ENCODE assay signal across 34 cellular contexts in the genomic region with DNA sequence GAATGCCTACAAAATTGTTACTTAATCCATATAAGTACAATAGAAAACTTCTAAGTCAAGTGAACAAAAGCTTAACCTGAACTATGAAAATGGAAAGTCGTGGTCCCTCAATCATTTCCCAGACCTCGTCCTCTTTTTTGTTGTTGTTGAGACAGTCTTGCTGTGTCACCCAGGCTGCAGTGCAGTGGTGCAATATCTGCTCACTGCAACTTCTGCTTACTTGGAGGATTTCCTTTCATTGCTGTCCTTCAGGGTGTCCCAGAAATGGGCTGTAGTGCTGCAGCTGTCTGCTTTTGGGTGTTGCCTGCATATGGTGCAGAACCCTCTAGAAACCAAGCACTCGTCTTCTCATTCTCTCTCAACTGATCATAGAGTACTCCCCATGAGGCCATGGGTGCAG.
"Had no signal": no experiment of that assay in that cellular context is flagged by ENCODE, and none has a peak within 500 bp of the region (broad histone marks: within the 10 kb centered on the region; RNA-seq: fewer than 3 reads in every experiment).

No MANE protein-coding gene starts in this region.

- H3K4me3 ChIP-seq: PC-9 had no signal

- H3K27me3 ChIP-seq: brain microvascular endothelial cell had no signal

- H3K36me3 ChIP-seq: brain microvascular endothelial cell, WERI-Rb-1 had no signal

- DNase-seq: activated CD4-positive, alpha-beta memory T cell treated with anti-CD3 and anti-CD28 coated beads, Interleukin-2, amount 10 ng/mL, durations not matched to agents 7 days and 5 days; activated CD4-positive, alpha-beta T cell treated with anti-CD3 and anti-CD28 coated beads for 1 hour; activated CD4-positive, alpha-beta T cell treated with anti-CD3 and anti-CD28 coated beads for 48 hours; activated CD4-positive, CD25-positive, alpha-beta regulatory T cell; activated CD8-positive, alpha-beta memory T cell treated with anti-CD3 and anti-CD28 coated beads for 24 hours; activated CD8-positive, alpha-beta memory T cell treated with anti-CD3 and anti-CD28 coated beads, Interleukin-2, amount 10 ng/mL, durations not matched to agents 7 days and 5 days; activated CD8-positive, alpha-beta memory T cell treated with anti-CD3 and anti-CD28 coated beads, Interleukin-2, amount 50 U/mL, for 48 hours; activated effector memory CD4-positive, alpha-beta T cell treated with anti-CD3 and anti-CD28 coated beads, Interleukin-2, amount 50 U/mL, for 16 hours; activated naive CD4-positive, alpha-beta T cell; activated naive CD4-positive, alpha-beta T cell treated with anti-CD3 and anti-CD28 coated beads, Interleukin-2, amount 50 U/mL, for 16 hours; activated naive CD8-positive, alpha-beta T cell treated with anti-CD3 and anti-CD28 coated beads for 36 hours; activated T-cell treated with anti-CD3 and anti-CD28 coated beads, Interleukin-2, amount 50 U/mL, for 48 hours; amniotic stem cell; aorta; brain microvascular endothelial cell; central memory CD4-positive, alpha-beta T cell; Karpas-422; KBM-7; NCI-H1048; NCI-H1105 treated with DMSO at 0.1 percent for 48 hours; NCI-H1436; NCI-H1694; NCI-H1930; NCI-H2081 treated with DMSO at 0.1 percent for 48 hours; NCI-H510A; NCI-H526; NCI-H748 treated with DMSO at 0.1 percent for 48 hours; NK-92 treated with Interleukin-12 subunit alpha and Interleukin-12 subunit beta, amount 100 ng/mL, for 24 hours; PC-9; SHP77; T-cell; T-helper 17 cell; T-helper 9 cell; WERI-Rb-1 had no signal

- H3K27ac ChIP-seq: brain microvascular endothelial cell, PC-9, WERI-Rb-1 had no signal
